Comparison of ENCODE assay signal across 23 cellular contexts in genomic region chr2:25685741-25686140, GRCh38.
"Had no signal": no experiment of that assay in that cellular context is flagged by ENCODE, and none has a peak within 500 bp of the region (broad histone marks: within the 10 kb centered on the region; RNA-seq: fewer than 3 reads in every experiment).

No MANE protein-coding gene starts in this region.

- ATAC-seq: foreskin keratinocyte; pancreas; right cardiac atrium; stimulated activated effector memory CD8-positive, alpha-beta T cell treated with anti-CD3 and anti-CD28 coated beads, Interleukin-12 subunit alpha, Interleukin-12 subunit beta, amount 100 ng/mL, for 72 hours; stimulated activated naive CD8-positive, alpha-beta T cell treated with anti-CD3 and anti-CD28 coated beads, Interleukin-15, Interleukin-2, amounts not matched to agents 100 U/mL and 50 U/mL, for 24 hours had no signal

- DNase-seq: effector CD4-positive, alpha-beta T cell; endodermal cell; erythroblast; foreskin keratinocyte; immature natural killer cell; left ventricle myocardium inferior; mesenchymal stem cell; midbrain; naive B cell; occipital lobe; right cardiac atrium; stimulated activated CD4-positive, alpha-beta T cell treated with anti-CD3 and anti-CD28 coated beads, Interleukin-2, amount 100 ng/mL, for 48 hours; stimulated activated CD8-positive, alpha-beta memory T cell treated with anti-CD3 and anti-CD28 coated beads, Interleukin-4, amount 100 ng/mL, for 48 hours; stimulated activated naive CD8-positive, alpha-beta T cell treated with anti-CD3 and anti-CD28 coated beads, Interleukin-15, Interleukin-2, amounts not matched to agents 100 U/mL and 50 U/mL, for 24 hours; thyroid gland had no signal

- H3K4me3 Mint-ChIP-seq: endodermal cell; immature natural killer cell; naive B cell; nephron; stimulated activated effector memory CD8-positive, alpha-beta T cell treated with anti-CD3 and anti-CD28 coated beads, Interleukin-12 subunit alpha, Interleukin-12 subunit beta, amount 100 ng/mL, for 72 hours; type B pancreatic cell had no signal

- H3K9me3 Mint-ChIP-seq: endodermal cell; immature natural killer cell; naive B cell; nephron; stimulated activated effector memory CD8-positive, alpha-beta T cell treated with anti-CD3 and anti-CD28 coated beads, Interleukin-12 subunit alpha, Interleukin-12 subunit beta, amount 100 ng/mL, for 72 hours; type B pancreatic cell had no signal

- H3K4me1 ChIP-seq: foreskin keratinocyte, left ventricle myocardium inferior, pancreas, suprapubic skin, thyroid gland had no signal

- H3K4me3 ChIP-seq: left ventricle myocardium inferior, lung, pancreas, smooth muscle cell, suprapubic skin, thyroid gland had no signal

- H3K36me3 Mint-ChIP-seq: immature natural killer cell; naive B cell; stimulated activated effector memory CD8-positive, alpha-beta T cell treated with anti-CD3 and anti-CD28 coated beads, Interleukin-12 subunit alpha, Interleukin-12 subunit beta, amount 100 ng/mL, for 72 hours; type B pancreatic cell had no signal

- H3K36me3 ChIP-seq: left ventricle myocardium inferior, pancreas, suprapubic skin, thyroid gland had no signal

- H3K27me3 ChIP-seq: foreskin keratinocyte, pancreas, thyroid gland had no signal

- H3K9me3 ChIP-seq: left ventricle myocardium inferior, pancreas, suprapubic skin, thyroid gland had no signal

- H3K27me3 Mint-ChIP-seq: type B pancreatic cell had no signal

- H3K27ac Mint-ChIP-seq: endodermal cell; immature natural killer cell; naive B cell; progenitor cell of endocrine pancreas; stimulated activated effector memory CD8-positive, alpha-beta T cell treated with anti-CD3 and anti-CD28 coated beads, Interleukin-12 subunit alpha, Interleukin-12 subunit beta, amount 100 ng/mL, for 72 hours; type B pancreatic cell had no signal

- H3K4me1 Mint-ChIP-seq: immature natural killer cell; stimulated activated effector memory CD8-positive, alpha-beta T cell treated with anti-CD3 and anti-CD28 coated beads, Interleukin-12 subunit alpha, Interleukin-12 subunit beta, amount 100 ng/mL, for 72 hours had no signal

- H3K27ac ChIP-seq: foreskin keratinocyte, left ventricle myocardium inferior, pancreas, suprapubic skin, thyroid gland had no signal
